Comparison of ENCODE assay signal across 1 cellular context in genomic region chr13:27245610-27246009, GRCh38.
A peak's percentile ranks its signal among the peaks of the same experiment; 100 is the strongest.
TF ChIP-seq lines count a peak whose summit lies in the region.

No MANE protein-coding gene starts in this region.

TF ChIP-seq in GM23338, 12 proteins besides CTCF, POLR2A, EP300 and RAD21 (continued from another document):
- TF ChIP-seq ZNF462 (CRISPR knock-in tag; IDR thresholded peaks at IDR 0.05) (peak; percentile 17), EZH2 (IDR thresholded peaks at IDR 0.05; ENCODE audit: low read depth, unreplicated experiment) (no peak), CREB1 (CRISPR knock-in tag; IDR thresholded peaks at IDR 0.05; ENCODE audit: low read depth) (peak; percentile 42; the same call in 1 of the 2 replicates), REST (IDR thresholded peaks at IDR 0.05; ENCODE audit: unreplicated experiment) (no peak)
